In genomic region chr2:102094917-102095316, GRCh38 we compare ENCODE assay signal across 11 cellular contexts. TPM values are rescaled to one million over a fixed set of nuclear protein-coding genes. Genes with fewer than 3 reads are reported as not detected.
DNase-seq lines count a peak whose midpoint lies in the region; ATAC-seq and TF ChIP-seq lines count a peak whose summit lies in the region.
"Had no signal": no experiment of that assay in that cellular context is flagged by ENCODE, and none has a peak within 500 bp of the region (broad histone marks: within the 10 kb centered on the region; RNA-seq: fewer than 3 reads in every experiment).

No MANE protein-coding gene starts in this region.

- H3K27me3 Mint-ChIP-seq in activated naive CD8-positive, alpha-beta T cell treated with anti-CD3 and anti-CD28 coated beads for 36 hours: no peaks in the 10 kb centered on the region

- intact Hi-C loops in HCT116 (cut with micrococcal nuclease): no loop called here

- H3K4me1 ChIP-seq in HCT116 (ENCODE audit: control insufficient read depth in 1 of 2, insufficient read depth in 2 of 2, low read length in 2 of 2) (peaks cover 0 to 7% of the 10 kb centered on the region in 2 experiments; a peak in 2 of 4 replicates), liver (ENCODE audit: control insufficient read depth in 4 of 4, insufficient read depth in 4 of 4, low read length in 3 of 4) (peaks cover 4 to 11% (median 7%) of the 10 kb centered on the region in 4 donors)
- H3K4me1 ChIP-seq: neural progenitor cell had no signal

- H3K36me3 Mint-ChIP-seq in activated naive CD8-positive, alpha-beta T cell treated with anti-CD3 and anti-CD28 coated beads for 36 hours: peaks cover 10% of the 10 kb centered on the region
- H3K36me3 Mint-ChIP-seq: neural progenitor cell had no signal

- no peak overlapping the region for H3K4me3 Mint-ChIP-seq in activated naive CD8-positive, alpha-beta T cell treated with anti-CD3 and anti-CD28 coated beads for 36 hours
- H3K4me3 Mint-ChIP-seq: neural progenitor cell had no signal

- ATAC-seq in HCT116 (peak; percentile 67), HG02571 (IDR thresholded peaks at IDR 0.05; ENCODE audit: unreplicated experiment) (no peak), HG03520 (IDR thresholded peaks at IDR 0.05; ENCODE audit: unreplicated experiment) (no peak)

- no peaks in the 10 kb centered on the region for H4K20me1 ChIP-seq in HCT116 (ENCODE audit: insufficient read depth)

- TF ChIP-seq RAD21 in HCT116 (IDR thresholded peaks at IDR 0.05; ENCODE audit: low read depth) (no peak), liver (IDR thresholded peaks at IDR 0.05) (peak in 1 of 2 donors; percentile 65)

- peak; percentile 63 for DNase-seq in AG04449 (ENCODE audit: low read depth, low spot score)
- DNase-seq in HCT116 (ENCODE audit: low read depth, low spot score): peak; percentile 41
- DNase-seq in activated naive CD8-positive, alpha-beta T cell treated with anti-CD3 and anti-CD28 coated beads for 36 hours: peak; percentile 33
- no peak for DNase-seq in substantia nigra (lab: John Stamatoyannopoulos, UW)
- no peak for DNase-seq in GM19240 (ENCODE audit: insufficient read length, low spot score)
- DNase-seq: GDM1, NCI-H1417 had no signal

- no peaks in the 10 kb centered on the region for H3K79me2 ChIP-seq in HCT116 (ENCODE audit: insufficient read depth, low read length)

- H3K27ac ChIP-seq in HCT116 (ENCODE audit: low read depth, low read length): no peak overlapping the region
- no peak overlapping the region for H3K27ac ChIP-seq in liver (ENCODE audit: low read depth in 1 of 2, low read length in 2 of 2)
- H3K27ac ChIP-seq in substantia nigra (ENCODE audit: low read depth, low read length, poor library complexity, severe bottlenecking): no peak overlapping the region
- H3K27ac ChIP-seq: neural progenitor cell had no signal

- peaks cover 20% of the 10 kb centered on the region for H3K9me3 Mint-ChIP-seq in activated naive CD8-positive, alpha-beta T cell treated with anti-CD3 and anti-CD28 coated beads for 36 hours

- TF ChIP-seq POLR2A in HCT116 (IDR thresholded peaks at IDR 0.05; ENCODE audit: borderline replicate concordance, extremely low read depth, insufficient read depth, insufficient read length): no peak

- no peak overlapping the region for H3K4me3 ChIP-seq in AG04449 (ENCODE audit: low read depth, low read length)
- H3K4me3 ChIP-seq in HCT116 (replicated peaks in 1 of 2; ENCODE audit: low read depth in 1 of 2, low read length in 2 of 2): no peak overlapping the region
- H3K4me3 ChIP-seq in liver (ENCODE audit: low read depth in 1 of 3, low read length in 3 of 3): no peak overlapping the region
- H3K4me3 ChIP-seq: neural progenitor cell had no signal

- H3K27ac Mint-ChIP-seq in activated naive CD8-positive, alpha-beta T cell treated with anti-CD3 and anti-CD28 coated beads for 36 hours: no peak overlapping the region
- H3K27ac Mint-ChIP-seq: neural progenitor cell had no signal

- no peaks in the 10 kb centered on the region for H3K9me3 ChIP-seq in HCT116 (ENCODE audit: control insufficient read depth in 1 of 2, insufficient read depth in 1 of 2, low read depth in 1 of 2, low read length in 2 of 2)
- H3K9me3 ChIP-seq in liver (ENCODE audit: control insufficient read depth in 4 of 4, low read length in 3 of 4): no peaks in the 10 kb centered on the region

- H2AFZ ChIP-seq in HCT116 (ENCODE audit: low read depth, low read length, poor library complexity, severe bottlenecking): peak overlapping the region; percentile 64
- H2AFZ ChIP-seq: neural progenitor cell had no signal

- POLR2A ChIA-PET in AG04449 (lab: Yijun Ruan, JAX): no interaction called here
- POLR2A ChIA-PET in HCT116 (lab: Charles Lee): no interaction called here

- peaks cover 5% of the 10 kb centered on the region for H3K4me1 Mint-ChIP-seq in activated naive CD8-positive, alpha-beta T cell treated with anti-CD3 and anti-CD28 coated beads for 36 hours

- RAD21 ChIA-PET in HCT116 (lab: Charles Lee; ENCODE audit: low non-redundant PET in 1 of 2, low total read pairs in 2 of 2, uncharacterized antibody in 2 of 2, unreplicated experiment in 2 of 2): no interaction called here

- H3K36me3 ChIP-seq in HCT116 (ENCODE audit: control insufficient read depth in 1 of 2, insufficient read depth in 2 of 2, low read length in 2 of 2) (no peaks in the 10 kb centered on the region), liver (ENCODE audit: control insufficient read depth in 4 of 4, insufficient read depth in 3 of 4, low read depth in 1 of 4, low read length in 3 of 4) (no peaks in the 10 kb centered on the region)
- H3K36me3 ChIP-seq: neural progenitor cell had no signal

- BruUV-seq in HCT116 (replicated peaks; lab: Mats Ljungman, UMichigan): no TSS peak

- WGBS in liver: 52% methylated on average over 4 of the region's 4 CpGs

- CTCF ChIA-PET in AG04449 (lab: Yijun Ruan, JAX) (interaction anchor here (0.9 kb wide), 1 partner anchor 75 kb away, joined by 3 read pairs; no protein-coding TSS in a partner anchor), HCT116 (lab: Charles Lee) (no interaction called here)

- no peak overlapping the region for H3K9ac ChIP-seq in HCT116 (ENCODE audit: low read length)
- no peak overlapping the region for H3K9ac ChIP-seq in liver (ENCODE audit: low read depth in 1 of 2, low read length in 2 of 2)
- H3K9ac ChIP-seq: neural progenitor cell had no signal

- no peaks in the 10 kb centered on the region for H3K9me2 ChIP-seq in HCT116 (ENCODE audit: insufficient read depth)

- H3K4me2 ChIP-seq in HCT116 (ENCODE audit: low read length): peak overlapping the region; percentile 20; the same call in 1 of the 2 replicates
- H3K4me2 ChIP-seq: neural progenitor cell had no signal

- no peak for TF ChIP-seq CTCF in AG04449 (IDR thresholded peaks at IDR 0.05; ENCODE audit: insufficient read depth, low read length, missing control alignments)
- no peak for TF ChIP-seq CTCF in HCT116 (IDR thresholded peaks at IDR 0.05 in 2 of 3, conservative IDR thresholded peaks at IDR 0.05 in 1 of 3; ENCODE audit: borderline replicate concordance in 1 of 3, insufficient read depth in 1 of 3, low read depth in 2 of 3, low read length in 2 of 3)
- no peak for TF ChIP-seq CTCF in liver (IDR thresholded peaks at IDR 0.05; ENCODE audit: low read depth, low read length, missing input control)

- H3K27me3 ChIP-seq in HCT116 (ENCODE audit: insufficient read depth, low read length): no peaks in the 10 kb centered on the region
- no peaks in the 10 kb centered on the region for H3K27me3 ChIP-seq in liver (ENCODE audit: control insufficient read depth in 4 of 4, insufficient read depth in 4 of 4, low read length in 3 of 4)
- H3K27me3 ChIP-seq: neural progenitor cell had no signal

TF ChIP-seq in HCT116, 20 proteins besides CTCF, POLR2A, EP300 and RAD21 (continues in another document):
- TF ChIP-seq ELF1 (IDR thresholded peaks at IDR 0.05; ENCODE audit: borderline replicate concordance, low read depth): no peak
- no peak for TF ChIP-seq EZH2 (IDR thresholded peaks at IDR 0.05)
- TF ChIP-seq JUND (IDR thresholded peaks at IDR 0.05): peak; percentile 26; the same call in 1 of the 2 replicates
- no peak for TF ChIP-seq SIN3A (IDR thresholded peaks at IDR 0.05; ENCODE audit: low read depth)
- peak; percentile 32; the same call in 1 of the 2 replicates for TF ChIP-seq MAX (IDR thresholded peaks at IDR 0.05)
- TF ChIP-seq FOSL1 (IDR thresholded peaks at IDR 0.05; ENCODE audit: low read depth): peak; percentile 30; the same call in 1 of the 2 replicates
- TF ChIP-seq ZFX (IDR thresholded peaks at IDR 0.05): no peak
- no peak for TF ChIP-seq CBX3 (IDR thresholded peaks at IDR 0.05; ENCODE audit: low read depth)
- no peak for TF ChIP-seq YY1 (IDR thresholded peaks at IDR 0.05; ENCODE audit: extremely low read depth, insufficient replicate concordance, low read depth, low read length)
- no peak for TF ChIP-seq SRF (IDR thresholded peaks at IDR 0.05; ENCODE audit: low read depth)
- TF ChIP-seq CEBPB (IDR thresholded peaks at IDR 0.05; ENCODE audit: low read depth): peak; percentile 83
- no peak for TF ChIP-seq EGR1 (IDR thresholded peaks at IDR 0.05; ENCODE audit: low read depth)
- TF ChIP-seq SP1 (IDR thresholded peaks at IDR 0.05; ENCODE audit: low read depth): peak; percentile 20; the same call in 1 of the 2 replicates

TF ChIP-seq in liver, 16 proteins besides CTCF, POLR2A, EP300 and RAD21 (continues in another document):
- TF ChIP-seq RXRA (IDR thresholded peaks at IDR 0.05) (peak; percentile 63 to 75), ATF3 (IDR thresholded peaks at IDR 0.05) (peak; percentile 86), SP1 (IDR thresholded peaks at IDR 0.05) (peak; percentile 67), GABPA (IDR thresholded peaks at IDR 0.05 in 1 of 2, conservative IDR thresholded peaks at IDR 0.05 in 1 of 2) (no peak), FOXA1 (IDR thresholded peaks at IDR 0.05) (no peak), NR2F2 (IDR thresholded peaks at IDR 0.05) (peak; percentile 33), HNF4A (conservative IDR thresholded peaks at IDR 0.05) (peak; percentile 68 to 72), FOXA2 (IDR thresholded peaks at IDR 0.05) (peak; percentile 10), ZBTB33 (IDR thresholded peaks at IDR 0.05) (no peak), TAF1 (conservative IDR thresholded peaks at IDR 0.05) (no peak), JUND (IDR thresholded peaks at IDR 0.05) (peak; percentile 76 to 77), HNF4G (IDR thresholded peaks at IDR 0.05) (peak; percentile 27), EGR1 (IDR thresholded peaks at IDR 0.05; ENCODE audit: low read depth in 2 of 2) (no peak)

RNA-seq across cellular contexts. Expression of gene IL1R1, which starts 47.6 kb away (rescaled TPM):
- 5.3 TPM for total RNA-seq in HCT116 (2021; ENCODE audit: unreplicated experiment)
- 2.1 and 2.8 TPM in 2 replicates for polyA plus RNA-seq in HCT116 (2012)
- 1 to 10 TPM in 1 of 2 experiments, under 1 TPM in 1; 0.70 to 1.2 TPM for total RNA-seq in activated naive CD8-positive, alpha-beta T cell treated with anti-CD3 and anti-CD28 coated beads for 36 hours
- 10 to 100 TPM; 20.7 to 49.3 TPM for total RNA-seq in liver
- polyA plus RNA-seq in liver: 10 to 100 TPM; 14.0 to 38.2 TPM

Comparison
In these comparisons a context has a peak if more than half of its experiments do, and no peak if none do; other contexts are left out.
1. DNase-seq: peak in AG04449 (single experiment), HCT116 (single experiment) and activated naive CD8-positive, alpha-beta T cell treated with anti-CD3 and anti-CD28 coated beads for 36 hours (single experiment); none in substantia nigra (0 of 49) and GM19240 (single experiment).